Comparison of ENCODE assay signal across 8 cellular contexts in the genomic region with DNA sequence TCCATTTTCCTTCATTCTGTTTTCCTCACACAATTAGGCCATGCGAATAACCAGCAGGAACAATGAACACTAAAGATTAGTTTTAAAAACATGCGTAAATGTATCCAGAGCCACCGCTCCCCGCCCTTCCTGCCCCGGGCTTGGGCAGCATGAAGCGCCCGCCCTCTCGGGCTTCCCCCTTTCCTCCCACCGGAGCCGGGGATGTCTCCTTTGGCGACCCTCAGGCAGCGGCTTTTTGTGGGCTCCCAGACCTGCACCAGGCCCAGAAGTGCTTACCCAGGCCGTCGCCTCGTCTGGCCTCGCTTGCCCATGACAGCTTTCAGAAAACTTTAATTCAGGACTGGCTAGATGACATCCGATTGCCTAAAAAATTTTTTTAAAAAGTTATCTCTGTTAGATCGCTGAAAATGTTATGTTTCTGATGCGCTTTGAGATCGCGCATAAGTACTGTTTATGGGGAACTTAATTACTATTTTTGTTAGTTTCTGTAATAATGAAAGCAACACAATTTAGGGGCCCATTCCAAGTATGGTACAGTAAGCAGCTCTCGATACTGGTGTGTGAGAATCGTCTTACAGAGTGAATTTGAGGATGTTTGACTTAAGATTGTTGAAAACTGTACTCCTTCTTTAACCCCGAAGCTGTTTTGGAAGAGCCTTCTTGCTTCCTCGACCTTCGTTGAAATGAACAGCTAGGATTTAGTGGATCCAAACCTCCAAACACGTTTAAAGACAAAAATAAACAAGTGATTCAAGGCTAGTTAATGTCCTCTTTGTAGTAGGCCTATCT. TPM values are rescaled to one million over a fixed set of nuclear protein-coding genes. Genes with fewer than 3 reads are reported as not detected.
DNase-seq lines count a peak whose midpoint lies in the region; ATAC-seq, FAIRE-seq and TF ChIP-seq lines count a peak whose summit lies in the region.

No MANE protein-coding gene starts in this region.

- H3K4me2 ChIP-seq in KMS-11 = peak overlapping the region; percentile 85

- no peaks in the 10 kb centered on the region for H3K9me3 ChIP-seq in esophagus (ENCODE audit: control insufficient read depth in 2 of 2, insufficient read depth in 1 of 2, low read depth in 1 of 2, low read length in 1 of 2)

- H3K9ac ChIP-seq in KMS-11 = peak overlapping the region; percentile 85

- WGBS in esophagus, 2 donors = 6% methylated on average over 27 of the region's 27 CpGs

- TF ChIP-seq CTCF in KMS-11 (conservative IDR thresholded peaks at IDR 0.05; ENCODE audit: low read depth, low read length) = no peak
- TF ChIP-seq CTCF in VCaP (conservative IDR thresholded peaks at IDR 0.05) = no peak

- DNase-seq in DMS53 (lab: John Stamatoyannopoulos, UW) (peak; percentile 73), DMS53 treated with DMSO at 0.1 percent for 48 hours (lab: John Stamatoyannopoulos, UW; ENCODE audit: unreplicated experiment) (no peak), myocyte (ENCODE audit: low read depth) (peak; percentile 53), HTR-8/SVneo (ENCODE audit: insufficient read length, low spot score) (no peak)

- H3K36me3 ChIP-seq in KMS-11 (ENCODE audit: insufficient read depth) (no peaks in the 10 kb centered on the region), esophagus (ENCODE audit: control insufficient read depth in 2 of 2, insufficient read depth in 2 of 2, low read length in 1 of 2) (no peaks in the 10 kb centered on the region)

- H3K27me3 ChIP-seq in KMS-11 (ENCODE audit: insufficient read depth, low read depth) (no peaks in the 10 kb centered on the region), esophagus (ENCODE audit: control insufficient read depth in 1 of 2, insufficient read depth in 2 of 2, low read length in 2 of 2) (no peaks in the 10 kb centered on the region)

- H3K79me2 ChIP-seq in KMS-11 (ENCODE audit: insufficient read depth, low read depth) = peaks cover 34% of the 10 kb centered on the region; the same call in 1 of the 2 replicates

- H3K27ac ChIP-seq in KMS-11 = peak overlapping the region; percentile 56
- peak overlapping the region; percentile 94 for H3K27ac ChIP-seq in VCaP
- peak overlapping the region; percentile 89 to 92 for H3K27ac ChIP-seq in esophagus (ENCODE audit: low read depth in 2 of 2, low read length in 1 of 2)

- peak overlapping the region; percentile 96 for H2AFZ ChIP-seq in KMS-11 (ENCODE audit: low read depth)

- peak overlapping the region; percentile 86 for H3K4me3 ChIP-seq in KMS-11 (IDR thresholded peaks at IDR 0.05; ENCODE audit: insufficient read depth, low read depth, low read length)
- H3K4me3 ChIP-seq in esophagus (ENCODE audit: low read depth in 1 of 2, low read length in 2 of 2) = peak overlapping the region; percentile 78 to 87

- peaks cover 24% of the 10 kb centered on the region for H3K4me1 ChIP-seq in KMS-11 (ENCODE audit: low read depth, poor library complexity, severe bottlenecking)
- no peaks in the 10 kb centered on the region for H3K4me1 ChIP-seq in esophagus (ENCODE audit: control insufficient read depth in 2 of 2, insufficient read depth in 2 of 2, low read length in 1 of 2)

- peak; percentile 36 for ATAC-seq in GM21723 (IDR thresholded peaks at IDR 0.05; ENCODE audit: unreplicated experiment)

- FAIRE-seq in HTR-8/SVneo (lab: Jason Lieb, UNC) = no peak

- no peaks in the 10 kb centered on the region; the same call in 1 of the 2 replicates for H4K20me1 ChIP-seq in KMS-11 (ENCODE audit: insufficient read depth)

RNA-seq across cellular contexts. Expression of gene MAP3K20, which starts 1.1 kb away (rescaled TPM):
- polyA plus RNA-seq in esophagus = 10 to 100 TPM in 1 of 2 donors, 1 to 10 TPM in 1; 5.0 to 13.3 TPM
- total RNA-seq in myocyte = 28.5 and 39.9 TPM in 2 replicates
- polyA plus RNA-seq in myocyte (2012) = 13.5 TPM

Comparison
In these comparisons a context has a peak if more than half of its experiments do, and no peak if none do; other contexts are left out.
1. DNase-seq: peak in DMS53 (single experiment) and myocyte (single experiment); none in DMS53 treated with DMSO at 0.1 percent for 48 hours (single experiment) and HTR-8/SVneo (single experiment).
2. Peak in every context shown above with its lines, with median percentiles within 50 percentile points of each other: H3K27ac ChIP-seq.